ENCODE assay signal across 30 cellular contexts in genomic region chr10:91616124-91616523, GRCh38. TPM values are rescaled to one million over a fixed set of nuclear protein-coding genes. Genes with fewer than 3 reads are reported as not detected.
DNase-seq lines count a peak whose midpoint lies in the region; ATAC-seq and TF ChIP-seq lines count a peak whose summit lies in the region.
"Had no signal": no experiment of that assay in that cellular context is flagged by ENCODE, and none has a peak within 500 bp of the region (broad histone marks: within the 10 kb centered on the region; RNA-seq: fewer than 3 reads in every experiment).

No MANE protein-coding gene starts in this region.

- peak overlapping the region; percentile 59 for H3K27ac ChIP-seq in ACC112 (ENCODE audit: low read depth, low read length)
- H3K27ac ChIP-seq: body of pancreas, dorsolateral prefrontal cortex, left ventricle myocardium inferior had no signal

- H3K4me3 ChIP-seq in ACC112 (ENCODE audit: low read depth, low read length) (no peak overlapping the region), choroid plexus epithelial cell (ENCODE audit: low read depth, low read length) (no peak overlapping the region)
- H3K4me3 ChIP-seq: body of pancreas, dorsolateral prefrontal cortex, left ventricle myocardium inferior had no signal

- H3K4me1 ChIP-seq in ACC112 (ENCODE audit: control insufficient read depth, insufficient read depth, low read length, unreplicated experiment), result peaks cover 39% of the 10 kb centered on the region

- no peak overlapping the region for H3K27ac Mint-ChIP-seq in progenitor cell of endocrine pancreas
- H3K27ac Mint-ChIP-seq: activated T-cell treated with anti-CD3 and anti-CD28 coated beads, Interleukin-2, amount 50 U/mL, for 24 hours; CD4-positive, alpha-beta T cell; IgD-negative memory B cell; stimulated activated naive B cell treated with anti-CD40 and anti-IgM and Interleukin-4, amounts not matched to agents 10 μg/mL and 1 μg/mL and 100 μg/mL, for 72 hours; T-helper 1 cell treated with Interleukin-12 subunit alpha and Interleukin-12 subunit beta and Interleukin-4 antibody, amounts not matched to agents 30 μg/mL and 1 μg/mL, for 36 hours had no signal

- H3K79me2 ChIP-seq in ACC112 (ENCODE audit: control insufficient read depth, insufficient read depth, low read length, unreplicated experiment), result no peaks in the 10 kb centered on the region

- ATAC-seq in GM21723 (IDR thresholded peaks at IDR 0.05; ENCODE audit: unreplicated experiment) (no peak), GM19035 (IDR thresholded peaks at IDR 0.05; ENCODE audit: unreplicated experiment) (no peak), HG02973 (IDR thresholded peaks at IDR 0.05; ENCODE audit: unreplicated experiment) (no peak)
- ATAC-seq: body of pancreas; Right ventricle myocardium inferior; SK-N-SH treated with all-trans-retinoic acid at 6 μM for 48 hours; stimulated activated naive B cell treated with anti-CD40 and anti-IgM and Interleukin-4, amounts not matched to agents 10 μg/mL and 1 μg/mL and 100 μg/mL, for 72 hours had no signal

- H3K4me1 Mint-ChIP-seq in progenitor cell of endocrine pancreas (ENCODE audit: low read depth), result no peaks in the 10 kb centered on the region
- H3K4me1 Mint-ChIP-seq: IgD-negative memory B cell; stimulated activated naive B cell treated with anti-CD40 and anti-IgM and Interleukin-4, amounts not matched to agents 10 μg/mL and 1 μg/mL and 100 μg/mL, for 72 hours had no signal

- H3K9me3 Mint-ChIP-seq in progenitor cell of endocrine pancreas (ENCODE audit: low read depth), result peaks cover 8% of the 10 kb centered on the region
- H3K9me3 Mint-ChIP-seq: activated T-cell treated with anti-CD3 and anti-CD28 coated beads, Interleukin-2, amount 50 U/mL, for 24 hours; CD4-positive, alpha-beta T cell; IgD-negative memory B cell; stimulated activated naive B cell treated with anti-CD40 and anti-IgM and Interleukin-4, amounts not matched to agents 10 μg/mL and 1 μg/mL and 100 μg/mL, for 72 hours; T-helper 1 cell treated with Interleukin-12 subunit alpha and Interleukin-12 subunit beta and Interleukin-4 antibody, amounts not matched to agents 30 μg/mL and 1 μg/mL, for 36 hours had no signal

- H3K27me3 ChIP-seq in ACC112 (ENCODE audit: insufficient read depth, low read length), result no peaks in the 10 kb centered on the region
- H3K27me3 ChIP-seq: body of pancreas, dorsolateral prefrontal cortex had no signal

- TF ChIP-seq CTCF in choroid plexus epithelial cell (conservative IDR thresholded peaks at IDR 0.05; ENCODE audit: low read depth, low read length) (no peak), progenitor cell of endocrine pancreas (IDR thresholded peaks at IDR 0.05; ENCODE audit: unreplicated experiment) (no peak)

- H3K4me3 Mint-ChIP-seq in progenitor cell of endocrine pancreas (ENCODE audit: low read depth), result no peak overlapping the region
- H3K4me3 Mint-ChIP-seq: activated T-cell treated with anti-CD3 and anti-CD28 coated beads, Interleukin-2, amount 50 U/mL, for 24 hours; CD4-positive, alpha-beta T cell; IgD-negative memory B cell; stimulated activated naive B cell treated with anti-CD40 and anti-IgM and Interleukin-4, amounts not matched to agents 10 μg/mL and 1 μg/mL and 100 μg/mL, for 72 hours; T-helper 1 cell treated with Interleukin-12 subunit alpha and Interleukin-12 subunit beta and Interleukin-4 antibody, amounts not matched to agents 30 μg/mL and 1 μg/mL, for 36 hours had no signal

- no peaks in the 10 kb centered on the region for H3K27me3 Mint-ChIP-seq in progenitor cell of endocrine pancreas

- H3K36me3 ChIP-seq in ACC112 (ENCODE audit: insufficient read depth, low read length), result peaks cover 5% of the 10 kb centered on the region; the same call in 1 of the 2 replicates

- no peak overlapping the region for H2AFZ ChIP-seq in ACC112 (ENCODE audit: low read length, unreplicated experiment)

- DNase-seq in NCI-H446 treated with DMSO at 0.1 percent for 48 hours (lab: John Stamatoyannopoulos, UW) (peak; percentile 41), choroid plexus epithelial cell (ENCODE audit: low read depth) (peak; percentile 55), myocyte (ENCODE audit: low read depth) (peak; percentile 66), progenitor cell of endocrine pancreas (ENCODE audit: low spot score, unreplicated experiment) (no peak)
- DNase-seq: activated CD4-positive, alpha-beta T cell treated with anti-CD3 and anti-CD28 coated beads, Interleukin-2, amount 50 U/mL, for 1 hour; activated CD4-positive, CD25-positive, alpha-beta regulatory T cell; activated gamma-delta T cell; activated T-cell treated with anti-CD3 and anti-CD28 coated beads, Interleukin-2, amount 50 U/mL, for 24 hours; body of pancreas; CD4-positive, alpha-beta T cell; cerebellar nuclear complex; DND-41; dorsolateral prefrontal cortex; head of caudate nucleus; left ventricle myocardium inferior; mesendoderm; NCI-H1092 treated with DMSO at 0.1 percent for 48 hours; NCI-H187 treated with DMSO at 0.1 percent for 48 hours; NCI-H2171; NCI-H524; stimulated activated CD4-positive, alpha-beta T cell treated with anti-CD3 and anti-CD28 coated beads, Interleukin-15, amount 100 ng/mL, for 24 hours; stimulated activated naive B cell treated with anti-CD40 and anti-IgM and Interleukin-4, amounts not matched to agents 10 μg/mL and 1 μg/mL and 100 μg/mL, for 72 hours had no signal

- peaks cover 6% of the 10 kb centered on the region for H3K36me3 Mint-ChIP-seq in progenitor cell of endocrine pancreas (ENCODE audit: insufficient read depth)
- H3K36me3 Mint-ChIP-seq: IgD-negative memory B cell; stimulated activated naive B cell treated with anti-CD40 and anti-IgM and Interleukin-4, amounts not matched to agents 10 μg/mL and 1 μg/mL and 100 μg/mL, for 72 hours had no signal

RNA-seq across cellular contexts. Expression of gene PPP1R3C, which starts 16.7 kb away (rescaled TPM):
- total RNA-seq in myocyte, result 136 and 154 TPM in 2 replicates
- 46.9 TPM for polyA plus RNA-seq in myocyte (2012)
- total RNA-seq in progenitor cell of endocrine pancreas, result 29.5 and 30.0 TPM in 2 replicates
- total RNA-seq: CD4-positive, alpha-beta T cell had no signal
- polyA plus RNA-seq: IgD-negative memory B cell had no signal
